Comparison of ENCODE assay signal across 6 cellular contexts in genomic region chr19:1208830-1209229, GRCh38. TPM values are rescaled to one million over a fixed set of nuclear protein-coding genes. Genes with fewer than 3 reads are reported as not detected.
DNase-seq lines count a peak whose midpoint lies in the region; ATAC-seq and TF ChIP-seq lines count a peak whose summit lies in the region.
"Not testable (repeated sequence)": the region's sequence is repeated elsewhere in the genome, so short reads cannot be mapped to it uniquely, and the experiment has no call there.

No MANE protein-coding gene starts in this region.

- not testable (repeated sequence) for H3K36me3 ChIP-seq in ascending aorta; naive thymus-derived CD4-positive, alpha-beta T cell (ENCODE audit: control insufficient read depth in 2 of 3, insufficient read depth in 3 of 3, low read length in 3 of 3); tibial nerve

- not testable (repeated sequence) for H3K9me3 Mint-ChIP-seq in T-helper 1 cell treated with Interleukin-12 subunit alpha and Interleukin-12 subunit beta and Interleukin-4 antibody, amounts not matched to agents 30 μg/mL and 1 μg/mL, for 36 hours; naive thymus-derived CD4-positive, alpha-beta T cell

- ATAC-seq in naive thymus-derived CD4-positive, alpha-beta T cell: not testable (repeated sequence)

- H3K36me3 Mint-ChIP-seq in T-helper 1 cell treated with Interleukin-12 subunit alpha and Interleukin-12 subunit beta and Interleukin-4 antibody, amounts not matched to agents 30 μg/mL and 1 μg/mL, for 36 hours (ENCODE audit: low read depth): peaks cover 21% of the 10 kb centered on the region
- H3K36me3 Mint-ChIP-seq in naive thymus-derived CD4-positive, alpha-beta T cell: peaks cover 0 to 17% (median 3%) of the 10 kb centered on the region in 5 donors

- WGBS in tibial nerve, 2 donors: 69 to 71% methylated on average over 7 to 10 of the region's 10 CpGs

- TF ChIP-seq CTCF in ascending aorta (IDR thresholded peaks at IDR 0.05); fibroblast of the aortic adventitia (IDR thresholded peaks at IDR 0.05; ENCODE audit: insufficient read depth, low read length); tibial nerve (IDR thresholded peaks at IDR 0.05): not testable (repeated sequence)

- H3K27ac Mint-ChIP-seq in T-helper 1 cell treated with Interleukin-12 subunit alpha and Interleukin-12 subunit beta and Interleukin-4 antibody, amounts not matched to agents 30 μg/mL and 1 μg/mL, for 36 hours: not testable (repeated sequence)
- H3K27ac Mint-ChIP-seq in naive thymus-derived CD4-positive, alpha-beta T cell: peak overlapping the region in 1 of 9 donors; percentile 14

- peak overlapping the region; percentile 26 to 41 for H3K4me3 ChIP-seq in ascending aorta
- H3K4me3 ChIP-seq in fibroblast of the aortic adventitia (ENCODE audit: low read depth, low read length); naive thymus-derived CD4-positive, alpha-beta T cell (ENCODE audit: low read length); tibial nerve: not testable (repeated sequence)

- H3K27me3 Mint-ChIP-seq in T-helper 1 cell treated with Interleukin-12 subunit alpha and Interleukin-12 subunit beta and Interleukin-4 antibody, amounts not matched to agents 30 μg/mL and 1 μg/mL, for 36 hours (ENCODE audit: low read depth); naive thymus-derived CD4-positive, alpha-beta T cell: not testable (repeated sequence)

- peaks cover 30% of the 10 kb centered on the region for H3K4me1 Mint-ChIP-seq in T-helper 1 cell treated with Interleukin-12 subunit alpha and Interleukin-12 subunit beta and Interleukin-4 antibody, amounts not matched to agents 30 μg/mL and 1 μg/mL, for 36 hours (ENCODE audit: low read depth)
- H3K4me1 Mint-ChIP-seq in naive thymus-derived CD4-positive, alpha-beta T cell: peaks cover 17 to 48% (median 32%) of the 10 kb centered on the region in 7 donors

- H3K27me3 ChIP-seq in ascending aorta; naive thymus-derived CD4-positive, alpha-beta T cell (ENCODE audit: control insufficient read depth in 2 of 2, insufficient read depth in 2 of 2, low read length in 2 of 2); tibial nerve: not testable (repeated sequence)

- CTCF ChIA-PET in naive thymus-derived CD4-positive, alpha-beta T cell (lab: Charles Lee): not testable (repeated sequence)

- DNase-seq in ELR (ENCODE audit: low read depth) (peak; percentile 49), fibroblast of the aortic adventitia (ENCODE audit: low read depth) (peak; percentile 32)
- not testable (repeated sequence) for DNase-seq in ascending aorta (ENCODE audit: low spot score in 2 of 2); naive thymus-derived CD4-positive, alpha-beta T cell; tibial nerve (ENCODE audit: low spot score in 2 of 2)

- TF ChIP-seq EP300 in tibial nerve (IDR thresholded peaks at IDR 0.05): not testable (repeated sequence)

- TF ChIP-seq POLR2A in tibial nerve (IDR thresholded peaks at IDR 0.05): not testable (repeated sequence)

- POLR2A ChIA-PET in naive thymus-derived CD4-positive, alpha-beta T cell (lab: Charles Lee): not testable (repeated sequence)

- H3K27ac ChIP-seq in ascending aorta (peak overlapping the region; percentile 49 to 50), tibial nerve (peak overlapping the region in 3 of 4 donors; percentile 83 to 93 (median 89))
- H3K27ac ChIP-seq in naive thymus-derived CD4-positive, alpha-beta T cell (ENCODE audit: low read depth, low read length): peak overlapping the region; percentile 27

- H3K4me3 Mint-ChIP-seq in T-helper 1 cell treated with Interleukin-12 subunit alpha and Interleukin-12 subunit beta and Interleukin-4 antibody, amounts not matched to agents 30 μg/mL and 1 μg/mL, for 36 hours: peak overlapping the region; percentile 21
- peak overlapping the region in 7 of 10 donors; percentile 21 to 98 (median 38) for H3K4me3 Mint-ChIP-seq in naive thymus-derived CD4-positive, alpha-beta T cell

- H3K9me3 ChIP-seq in ascending aorta; naive thymus-derived CD4-positive, alpha-beta T cell (ENCODE audit: control insufficient read depth in 2 of 3, low read length in 3 of 3); tibial nerve: not testable (repeated sequence)

- intact Hi-C loops in ascending aorta (cut with DNase I); naive thymus-derived CD4-positive, alpha-beta T cell (cut with micrococcal nuclease): not testable (repeated sequence)

- H3K4me1 ChIP-seq in ascending aorta: peaks cover 14 to 39% of the 10 kb centered on the region in 2 donors
- H3K4me1 ChIP-seq in naive thymus-derived CD4-positive, alpha-beta T cell (ENCODE audit: control insufficient read depth in 2 of 2, insufficient read depth in 2 of 2, low read length in 2 of 2): peaks cover 28 to 33% of the 10 kb centered on the region in 2 donors
- H3K4me1 ChIP-seq in tibial nerve: peaks cover 0 to 83% (median 56%) of the 10 kb centered on the region in 4 donors

RNA-seq across cellular contexts. Expression of gene STK11, which starts 3.3 kb away (rescaled TPM):
- total RNA-seq in ascending aorta: 104 TPM
- total RNA-seq in fibroblast of the aortic adventitia (ENCODE audit: low replicate concordance): 54.1 and 84.1 TPM in 2 replicates
- total RNA-seq in naive thymus-derived CD4-positive, alpha-beta T cell: 10 to 100 TPM; 67.7 to 91.3 (median 71.6) TPM
- polyA plus RNA-seq in naive thymus-derived CD4-positive, alpha-beta T cell: 10 to 100 TPM; 13.9 to 28.9 TPM
- 10 to 100 TPM; 52.5 to 91.2 (median 68.7) TPM for total RNA-seq in tibial nerve

RNA-seq across cellular contexts. Expression of gene CBARP, which starts 29.0 kb away (rescaled TPM):
- total RNA-seq in ascending aorta: 1.9 TPM
- 2.3 and 3.1 TPM in 2 replicates for total RNA-seq in fibroblast of the aortic adventitia (ENCODE audit: low replicate concordance)
- total RNA-seq in naive thymus-derived CD4-positive, alpha-beta T cell: under 1 TPM in 2 of 5 experiments, not detected in 3; 0.15 to 0.27 TPM
- not detected for polyA plus RNA-seq in naive thymus-derived CD4-positive, alpha-beta T cell
- 1 to 10 TPM in 2 of 4 donors, under 1 TPM in 2; 0.22 to 3.9 (median 1.4) TPM for total RNA-seq in tibial nerve

RNA-seq across cellular contexts. Expression of gene ATP5F1D, which starts 32.7 kb away (rescaled TPM):
- total RNA-seq in ascending aorta (232 TPM), fibroblast of the aortic adventitia (ENCODE audit: low replicate concordance) (15.7 and 55.6 TPM in 2 replicates), tibial nerve (100 to 1,000 TPM in 3 of 4 donors, 10 to 100 TPM in 1; 67.5 to 140 (median 127) TPM)
- 100 to 1,000 TPM in 3 of 5 experiments, 10 to 100 TPM in 2; 90.6 to 178 (median 102) TPM for total RNA-seq in naive thymus-derived CD4-positive, alpha-beta T cell
- polyA plus RNA-seq in naive thymus-derived CD4-positive, alpha-beta T cell: 100 to 1,000 TPM; 209 to 302 TPM

RNA-seq across cellular contexts. Expression of gene SBNO2, which starts 34.8 kb away (rescaled TPM):
- total RNA-seq in ascending aorta (120 TPM), fibroblast of the aortic adventitia (ENCODE audit: low replicate concordance) (18.5 and 41.2 TPM in 2 replicates), tibial nerve (100 to 1,000 TPM in 1 of 4 donors, 10 to 100 TPM in 3; 26.6 to 105 (median 39.3) TPM)
- 100 to 1,000 TPM in 3 of 5 experiments, 10 to 100 TPM in 2; 88.6 to 137 (median 104) TPM for total RNA-seq in naive thymus-derived CD4-positive, alpha-beta T cell
- 1 to 10 TPM; 1.7 to 2.6 TPM for polyA plus RNA-seq in naive thymus-derived CD4-positive, alpha-beta T cell

RNA-seq across cellular contexts. Expression of gene MIDN, which starts 39.6 kb away (rescaled TPM):
- total RNA-seq in ascending aorta (307 TPM), fibroblast of the aortic adventitia (ENCODE audit: low replicate concordance) (23.2 and 32.5 TPM in 2 replicates), tibial nerve (10 to 100 TPM; 17.4 to 51.9 (median 39.4) TPM)
- 100 to 1,000 TPM in 2 of 5 experiments, 10 to 100 TPM in 3; 22.6 to 310 (median 78.1) TPM for total RNA-seq in naive thymus-derived CD4-positive, alpha-beta T cell
- polyA plus RNA-seq in naive thymus-derived CD4-positive, alpha-beta T cell: 1 to 10 TPM; 1.4 to 3.6 TPM

Comparison
In these comparisons a context has a peak if more than half of its experiments do, and no peak if none do; other contexts are left out.
1. H3K27ac ChIP-seq: peak in every context shown above with its lines; median percentile 89 in tibial nerve; 50 in ascending aorta; 27 in naive thymus-derived CD4-positive, alpha-beta T cell.